Comparison of ENCODE assay signal across 8 cellular contexts in the genomic region with DNA sequence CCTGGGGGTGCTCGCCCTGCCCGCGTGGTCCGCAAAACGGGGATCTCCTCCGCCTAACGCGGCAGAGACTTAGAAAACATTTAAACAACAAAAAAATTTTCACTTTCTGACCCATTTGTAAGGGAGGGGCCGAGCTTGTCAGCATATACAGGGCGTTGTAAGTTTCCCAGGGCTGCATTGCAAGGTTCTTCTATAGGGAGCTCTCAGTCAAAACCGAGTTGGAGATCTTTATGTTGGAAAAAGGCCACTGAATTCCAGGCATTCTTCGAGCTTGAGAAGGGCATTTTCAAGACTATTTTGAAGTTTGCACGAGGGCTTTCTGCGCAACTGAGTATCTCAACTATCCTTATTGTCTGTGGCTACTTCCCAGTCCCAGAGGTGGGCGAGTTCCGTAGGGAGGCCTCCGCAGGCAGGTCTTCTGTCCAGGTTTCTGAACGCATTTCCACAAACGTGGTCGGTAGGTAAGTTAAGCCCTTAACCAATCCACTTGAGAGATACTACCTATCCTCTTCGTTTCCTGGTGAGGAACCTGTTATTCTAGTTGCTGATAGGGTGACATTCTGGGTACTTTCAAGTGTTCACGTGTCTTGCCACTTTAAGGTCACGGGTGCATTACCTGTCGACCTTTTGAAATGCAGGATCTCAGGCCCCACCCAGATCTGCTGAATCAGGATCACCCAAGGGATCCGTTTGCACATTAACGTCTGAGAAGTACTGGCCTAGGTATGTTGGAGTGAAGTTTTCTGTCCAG. TPM values are rescaled to one million over a fixed set of nuclear protein-coding genes. Genes with fewer than 3 reads are reported as not detected.
DNase-seq lines count a peak whose midpoint lies in the region; ATAC-seq and TF ChIP-seq lines count a peak whose summit lies in the region.

No MANE protein-coding gene starts in this region.

- TF ChIP-seq CTCF in AG04450 (IDR thresholded peaks at IDR 0.05; ENCODE audit: low read depth, low read length), result no peak

- H3K4me1 ChIP-seq in NT2/D1 (ENCODE audit: insufficient read depth, insufficient read length), result peaks cover 2% of the 10 kb centered on the region
- H3K4me1 ChIP-seq in urinary bladder (ENCODE audit: insufficient read depth), result no peaks in the 10 kb centered on the region

- H3K27me3 ChIP-seq in AG04450 (ENCODE audit: control insufficient read depth, insufficient read depth, low read length), result no peaks in the 10 kb centered on the region
- H3K27me3 ChIP-seq in NT2/D1 (ENCODE audit: insufficient read depth, insufficient read length), result peaks cover 12% of the 10 kb centered on the region

- H3K9me3 ChIP-seq in AG04450 (ENCODE audit: control insufficient read depth, insufficient read depth, low read length) (no peaks in the 10 kb centered on the region), NT2/D1 (ENCODE audit: insufficient read depth, low read length) (no peaks in the 10 kb centered on the region)

- H3K4me1 Mint-ChIP-seq in memory B cell, result peaks cover 8% of the 10 kb centered on the region

- H3K4me3 ChIP-seq in AG04450 (ENCODE audit: low read depth, low read length) (peak overlapping the region; percentile 85), NT2/D1 (ENCODE audit: insufficient read length, low read depth) (peak overlapping the region; percentile 36), urinary bladder (ENCODE audit: low read depth, low read length) (peak overlapping the region; percentile 73)

- peak overlapping the region; percentile 75 for H3K27ac Mint-ChIP-seq in memory B cell

- H3K4me3 Mint-ChIP-seq in memory B cell, result peak overlapping the region; percentile 94

- H3K36me3 ChIP-seq in NT2/D1 (ENCODE audit: insufficient read depth, insufficient read length, low read length) (no peaks in the 10 kb centered on the region), urinary bladder (ENCODE audit: insufficient read depth) (no peaks in the 10 kb centered on the region)

- CTCF ChIA-PET in AG04450 (lab: Charles Lee), result interaction anchor here (0.6 to 2.5 kb wide), 7 partner anchors 15 to 73 kb away, joined by 4 to 8 read pairs (median 5); no protein-coding TSS in a partner anchor

- peak; percentile 2 for ATAC-seq in GM21528 (IDR thresholded peaks at IDR 0.05; ENCODE audit: low FRiP score, unreplicated experiment)
- no peak for ATAC-seq in memory B cell (ENCODE audit: low read depth)

- H3K9me3 Mint-ChIP-seq in memory B cell, result no peaks in the 10 kb centered on the region

- peak overlapping the region; percentile 81 for H3K27ac ChIP-seq in AG04450 (ENCODE audit: low read depth, low read length)
- peak overlapping the region; percentile 91 for H3K27ac ChIP-seq in urinary bladder (ENCODE audit: low read depth)

- DNase-seq in AG04450 (ENCODE audit: low read depth, low spot score) (peak; percentile 63), NT2/D1 (ENCODE audit: low read depth, low spot score) (peak; percentile 49), dermis blood vessel endothelial cell (peak; percentile 68), memory B cell (ENCODE audit: low spot score in 2 of 2) (no peak), NCI-H1694 (lab: John Stamatoyannopoulos, UW) (no peak)
- DNase-seq in NK-92 treated with Interleukin-12 subunit alpha and Interleukin-12 subunit beta, amount 100 ng/mL, for 24 hours (lab: John Stamatoyannopoulos, UW), result no peak

- POLR2A ChIA-PET in AG04450 (lab: Yijun Ruan, JAX), result interaction anchor here (0.7 to 2.4 kb wide), 6 partner anchors 9 to 52 kb away, joined by 3 to 15 read pairs (median 5); a partner anchor contains a TSS

- no peaks in the 10 kb centered on the region for H3K36me3 Mint-ChIP-seq in memory B cell

- WGBS in urinary bladder, result 32% methylated on average over 26 of the region's 26 CpGs

- no peaks in the 10 kb centered on the region for H3K27me3 Mint-ChIP-seq in memory B cell

- peak overlapping the region; percentile 74 for H3K9ac ChIP-seq in NT2/D1 (ENCODE audit: insufficient read length, low read depth)

RNA-seq across cellular contexts. Expression of a gene that starts 51.5 kb away (rescaled TPM):
- polyA plus RNA-seq in AG04450 (2011; rRNA removed) (43.3 and 50.0 TPM in 2 replicates), urinary bladder (56.3 TPM)
- 43.0 and 43.7 TPM in 2 replicates for polyA minus RNA-seq in AG04450 (2011; rRNA and poly(A)+ RNA removed)
- total RNA-seq in dermis blood vessel endothelial cell (106 and 177 TPM in 2 replicates), urinary bladder (72.1 TPM)

Comparison
In these comparisons a context has a peak if more than half of its experiments do, and no peak if none do; other contexts are left out.
1. DNase-seq: peak in AG04450 (single experiment), NT2/D1 (single experiment) and dermis blood vessel endothelial cell (single experiment); none in memory B cell (0 of 2), NCI-H1694 (single experiment) and NK-92 treated with Interleukin-12 subunit alpha and Interleukin-12 subunit beta, amount 100 ng/mL, for 24 hours (single experiment).
2. Peak in every context shown above with its lines, with median percentiles within 50 percentile points of each other: H3K4me3 ChIP-seq.